Comparison of ENCODE assay signal across 9 cellular contexts in the genomic region with DNA sequence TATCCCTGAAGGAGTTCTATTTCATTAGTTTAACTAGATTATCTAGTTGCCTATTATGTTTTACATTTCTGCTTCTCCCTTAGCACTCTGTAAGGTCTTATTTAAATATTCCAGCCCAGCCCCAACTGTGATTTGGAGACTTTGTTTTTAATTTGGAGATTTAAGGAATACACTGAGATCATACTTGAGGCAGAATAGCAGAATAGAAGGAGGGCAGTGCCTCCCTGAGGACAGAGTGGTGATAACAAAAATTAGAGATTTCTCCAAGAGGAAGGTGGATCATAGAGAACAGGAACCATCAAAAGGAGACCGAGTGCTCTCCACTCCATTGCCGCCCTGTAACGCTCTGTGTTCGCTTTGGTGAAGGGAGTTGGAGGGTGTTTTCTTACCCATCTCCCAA. TPM values are rescaled to one million over a fixed set of nuclear protein-coding genes. Genes with fewer than 3 reads are reported as not detected.
DNase-seq lines count a peak whose midpoint lies in the region; TF ChIP-seq lines count a peak whose summit lies in the region.
"Had no signal": no experiment of that assay in that cellular context is flagged by ENCODE, and none has a peak within 500 bp of the region (broad histone marks: within the 10 kb centered on the region; RNA-seq: fewer than 3 reads in every experiment).

No MANE protein-coding gene starts in this region.

- H3K27ac Mint-ChIP-seq in osteocyte (ENCODE audit: unreplicated experiment), result no peak overlapping the region
- no peak overlapping the region for H3K27ac Mint-ChIP-seq in T-helper 2 cell treated with Interferon-gamma antibody and Interleukin-4, amounts not matched to agents 5 μg/mL and 100 μg/mL, for 36 hours

- peaks cover 7% of the 10 kb centered on the region for H3K27me3 Mint-ChIP-seq in osteocyte (ENCODE audit: unreplicated experiment)
- no peaks in the 10 kb centered on the region for H3K27me3 Mint-ChIP-seq in T-helper 2 cell treated with Interferon-gamma antibody and Interleukin-4, amounts not matched to agents 5 μg/mL and 100 μg/mL, for 36 hours (ENCODE audit: low read depth)

- TF ChIP-seq CTCF in epithelial cell of esophagus (IDR thresholded peaks at IDR 0.05; ENCODE audit: insufficient read depth, low read depth, low read length, missing control alignments) (peak; percentile 66), osteocyte (IDR thresholded peaks at IDR 0.05) (peak; percentile 38)

- no peak overlapping the region for H3K4me3 Mint-ChIP-seq in osteocyte (ENCODE audit: unreplicated experiment)
- no peak overlapping the region for H3K4me3 Mint-ChIP-seq in T-helper 2 cell treated with Interferon-gamma antibody and Interleukin-4, amounts not matched to agents 5 μg/mL and 100 μg/mL, for 36 hours

- H3K9me3 Mint-ChIP-seq in osteocyte (ENCODE audit: unreplicated experiment), result no peaks in the 10 kb centered on the region
- no peaks in the 10 kb centered on the region for H3K9me3 Mint-ChIP-seq in T-helper 2 cell treated with Interferon-gamma antibody and Interleukin-4, amounts not matched to agents 5 μg/mL and 100 μg/mL, for 36 hours

- H3K4me3 ChIP-seq in epithelial cell of esophagus (ENCODE audit: low read length), result no peak overlapping the region

- H3K4me1 Mint-ChIP-seq in osteocyte (ENCODE audit: unreplicated experiment), result no peaks in the 10 kb centered on the region
- H3K4me1 Mint-ChIP-seq in T-helper 2 cell treated with Interferon-gamma antibody and Interleukin-4, amounts not matched to agents 5 μg/mL and 100 μg/mL, for 36 hours (ENCODE audit: low read depth), result peaks cover 8% of the 10 kb centered on the region

- no peaks in the 10 kb centered on the region for H3K36me3 Mint-ChIP-seq in osteocyte (ENCODE audit: unreplicated experiment)
- H3K36me3 Mint-ChIP-seq in T-helper 2 cell treated with Interferon-gamma antibody and Interleukin-4, amounts not matched to agents 5 μg/mL and 100 μg/mL, for 36 hours (ENCODE audit: low read depth), result no peaks in the 10 kb centered on the region

- peak; percentile 52 for DNase-seq in GM03348 (ENCODE audit: low spot score)
- peak; percentile 19 for DNase-seq in NCI-H69 (lab: John Stamatoyannopoulos, UW)
- DNase-seq in epithelial cell of esophagus (ENCODE audit: low read depth), result peak; percentile 45
- no peak for DNase-seq in osteocyte (ENCODE audit: extremely low spot score, unreplicated experiment)
- no peak for DNase-seq in KG1 (lab: John Stamatoyannopoulos, UW)
- no peak for DNase-seq in NCI-H1436 treated with DMSO at 0.1 percent for 48 hours (lab: John Stamatoyannopoulos, UW)
- no peak for DNase-seq in activated CD4-positive, alpha-beta T cell treated with anti-CD3 and anti-CD28 coated beads for 48 hours
- no peak for DNase-seq in T-helper 2 cell treated with Interferon-gamma antibody and Interleukin-4, amounts not matched to agents 5 μg/mL and 100 μg/mL, for 36 hours (ENCODE audit: low spot score)
- DNase-seq: NCI-H446 had no signal

RNA-seq across cellular contexts. Expression of a gene that starts 14.8 kb away (rescaled TPM):
- 286 and 297 TPM in 2 replicates for total RNA-seq in osteocyte

RNA-seq across cellular contexts. Expression of a gene that starts 43.4 kb away (rescaled TPM):
- total RNA-seq in osteocyte, result 1.9 and 2.2 TPM in 2 replicates

RNA-seq across cellular contexts. Expression of a gene that starts 43.5 kb away (rescaled TPM):
- 9.8 and 10.1 TPM in 2 replicates for total RNA-seq in osteocyte

RNA-seq across cellular contexts. Expression of a gene that starts 58.6 kb away (rescaled TPM):
- total RNA-seq in osteocyte, result 53.6 and 59.5 TPM in 2 replicates

Comparison
In these comparisons a context has a peak if more than half of its experiments do, and no peak if none do; other contexts are left out.
1. DNase-seq: peak in GM03348 (single experiment), NCI-H69 (single experiment) and epithelial cell of esophagus (single experiment); none in osteocyte (single experiment), KG1 (single experiment), NCI-H1436 treated with DMSO at 0.1 percent for 48 hours (single experiment), activated CD4-positive, alpha-beta T cell treated with anti-CD3 and anti-CD28 coated beads for 48 hours (single experiment) and T-helper 2 cell treated with Interferon-gamma antibody and Interleukin-4, amounts not matched to agents 5 μg/mL and 100 μg/mL, for 36 hours (single experiment).